In genomic region chr11:27363576-27364115, GRCh38 we compare ENCODE assay signal across 8 cellular contexts. TPM values are rescaled to one million over a fixed set of nuclear protein-coding genes. Genes with fewer than 3 reads are reported as not detected.
DNase-seq lines count a peak whose midpoint lies in the region; ATAC-seq and TF ChIP-seq lines count a peak whose summit lies in the region.

No MANE protein-coding gene starts in this region.

- DNase-seq in SW480 (ENCODE audit: low spot score) (peak; percentile 3), fibroblast of villous mesenchyme (ENCODE audit: low read depth) (no peak), cerebellar nuclear complex (lab: John Stamatoyannopoulos, UW) (no peak), OCI-M1 (lab: John Stamatoyannopoulos, UW) (no peak), NCI-H82 treated with DMSO at 0.1 percent for 48 hours (lab: John Stamatoyannopoulos, UW; ENCODE audit: unreplicated experiment) (no peak)

- no peaks in the 10 kb centered on the region for H3K27me3 ChIP-seq in skeletal muscle satellite cell (ENCODE audit: control insufficient read depth, insufficient read depth, low read length)

- H3K4me3 ChIP-seq in fibroblast of villous mesenchyme (ENCODE audit: low read depth, low read length) = peak overlapping the region; percentile 78
- H3K4me3 ChIP-seq in skeletal muscle satellite cell (ENCODE audit: low read length) = peak overlapping the region; percentile 98

- peak overlapping the region; percentile 96 for H3K4me2 ChIP-seq in skeletal muscle satellite cell (ENCODE audit: low read length)

- peak overlapping the region; percentile 90 for H3K9ac ChIP-seq in skeletal muscle satellite cell (ENCODE audit: low read depth, low read length)

- no peaks in the 10 kb centered on the region for H3K36me3 ChIP-seq in skeletal muscle satellite cell (ENCODE audit: insufficient read depth, low read length)

- no peak for TF ChIP-seq CTCF in fibroblast of villous mesenchyme (IDR thresholded peaks at IDR 0.05; ENCODE audit: insufficient read depth, low read depth, low read length)

- ATAC-seq in GM21526 (IDR thresholded peaks at IDR 0.05; ENCODE audit: low FRiP score, unreplicated experiment) = peak; percentile 5
- no peak for ATAC-seq in GM18511 (IDR thresholded peaks at IDR 0.05; ENCODE audit: unreplicated experiment)

- H3K4me1 ChIP-seq in skeletal muscle satellite cell (ENCODE audit: control insufficient read depth, insufficient read depth, low read length) = peaks cover 17% of the 10 kb centered on the region

- no peaks in the 10 kb centered on the region for H3K9me3 ChIP-seq in skeletal muscle satellite cell (replicated peaks; ENCODE audit: low read length)

RNA-seq across cellular contexts. Expression of gene CCDC34, which starts 0.6 kb away (rescaled TPM):
- 3.2 and 3.5 TPM in 2 replicates for total RNA-seq in fibroblast of villous mesenchyme
- 4.6 and 5.5 TPM in 2 replicates for total RNA-seq in skeletal muscle satellite cell (2012; rRNA removed)
